In genomic region chr20:58039569-58040092, GRCh38 we compare ENCODE assay signal across 24 cellular contexts.
A peak's percentile ranks its signal among the peaks of the same experiment; 100 is the strongest.
DNase-seq lines count a peak whose midpoint lies in the region; ATAC-seq and TF ChIP-seq lines count a peak whose summit lies in the region.
"Had no signal": no experiment of that assay in that cellular context is flagged by ENCODE, and none has a peak within 500 bp of the region (broad histone marks: within the 10 kb centered on the region; RNA-seq: fewer than 3 reads in every experiment).

No MANE protein-coding gene starts in this region.

- H3K4ac ChIP-seq in neuronal stem cell (ENCODE audit: low read length) (no peak overlapping the region), mesenchymal stem cell (ENCODE audit: low read depth in 1 of 2, low read length in 2 of 2) (no peak overlapping the region)

- H2BK120ac ChIP-seq in neuronal stem cell (ENCODE audit: low read depth, low read length) (no peak overlapping the region), mesenchymal stem cell (ENCODE audit: low read depth, low read length) (no peak overlapping the region)

- H3K27ac Mint-ChIP-seq in activated naive CD4-positive, alpha-beta T cell treated with anti-CD3 and anti-CD28 coated beads, Interleukin-2, amount 50 U/mL, for 72 hours, result no peak overlapping the region
- H3K27ac Mint-ChIP-seq: activated CD4-positive, alpha-beta T cell treated with anti-CD3 and anti-CD28 coated beads for 36 hours; activated T-cell treated with anti-CD3 and anti-CD28 coated beads, Interleukin-2, amount 50 U/mL, for 72 hours; GM23338; natural killer cell treated with Interleukin-12 subunit alpha and Interleukin-12 subunit beta and Interleukin-15 and Interleukin-18, amount 100 ng/mL, for 72 hours had no signal

- H3K4me1 ChIP-seq in BE2C, result peaks cover 15% of the 10 kb centered on the region
- H3K4me1 ChIP-seq in neuronal stem cell (ENCODE audit: control insufficient read depth in 2 of 2, insufficient read depth in 1 of 2, low read depth in 1 of 2, low read length in 2 of 2), result peaks cover 0 to 10% of the 10 kb centered on the region in 2 donors
- H3K4me1 ChIP-seq in mesenchymal stem cell (ENCODE audit: control insufficient read depth, insufficient read depth, low read depth, low read length), result no peaks in the 10 kb centered on the region
- H3K4me1 ChIP-seq in foreskin keratinocyte, result no peaks in the 10 kb centered on the region
- H3K4me1 ChIP-seq: parathyroid adenoma had no signal

- H3K27ac ChIP-seq in neuronal stem cell (replicated peaks; ENCODE audit: low read length) (no peak overlapping the region), mesenchymal stem cell (ENCODE audit: low read length, poor library complexity, severe bottlenecking) (no peak overlapping the region), foreskin keratinocyte (no peak overlapping the region)
- H3K27ac ChIP-seq: BLaER1, parathyroid adenoma had no signal

- TF ChIP-seq CTCF in BE2C (IDR thresholded peaks at IDR 0.05; ENCODE audit: low read depth, low read length), result no peak
- TF ChIP-seq CTCF in foreskin keratinocyte (conservative IDR thresholded peaks at IDR 0.05), result no peak

- H3K4me2 ChIP-seq in neuronal stem cell (ENCODE audit: insufficient read depth, low read length, poor library complexity, severe bottlenecking), result no peak overlapping the region
- H3K4me2 ChIP-seq in mesenchymal stem cell (ENCODE audit: low read length, poor library complexity, severe bottlenecking), result no peak overlapping the region
- H3K4me2 ChIP-seq: BLaER1, GM23338 had no signal

- H3K79me1 ChIP-seq in neuronal stem cell (ENCODE audit: low read depth, low read length) (no peaks in the 10 kb centered on the region), mesenchymal stem cell (replicated peaks; ENCODE audit: low read length, poor library complexity, severe bottlenecking) (no peaks in the 10 kb centered on the region)

- H3K18ac ChIP-seq in neuronal stem cell (ENCODE audit: low read length), result peak overlapping the region; percentile 20
- H3K18ac ChIP-seq in mesenchymal stem cell (ENCODE audit: low read depth in 1 of 2, low read length in 2 of 2), result no peak overlapping the region

- ATAC-seq in GM18519 (IDR thresholded peaks at IDR 0.05; ENCODE audit: low FRiP score, unreplicated experiment) (no peak), foreskin keratinocyte (no peak)
- no peak for ATAC-seq in activated naive CD4-positive, alpha-beta T cell treated with anti-CD3 and anti-CD28 coated beads, Interleukin-2, amount 50 U/mL, for 72 hours
- ATAC-seq: activated CD4-positive, alpha-beta T cell treated with anti-CD3 and anti-CD28 coated beads for 36 hours; activated T-cell treated with anti-CD3 and anti-CD28 coated beads, Interleukin-2, amount 50 U/mL, for 72 hours; GM23338; Panc1 had no signal

- H2AK5ac ChIP-seq in neuronal stem cell (ENCODE audit: low read depth, low read length) (peak overlapping the region; percentile 48), mesenchymal stem cell (ENCODE audit: low read length, severe bottlenecking) (no peak overlapping the region)

- DNase-seq in BE2C (peak; percentile 83), RPMI7951 (ENCODE audit: low read depth) (peak; percentile 99), foreskin melanocyte (peak; percentile 83), neuronal stem cell (ENCODE audit: low spot score) (no peak), mesenchymal stem cell (no peak), foreskin keratinocyte (no peak)
- DNase-seq in activated naive CD4-positive, alpha-beta T cell treated with anti-CD3 and anti-CD28 coated beads, Interleukin-2, amount 50 U/mL, for 72 hours (ENCODE audit: low spot score in 2 of 2), result no peak
- DNase-seq: activated CD4-positive, alpha-beta T cell treated with anti-CD3 and anti-CD28 coated beads for 36 hours; activated naive CD4-positive, alpha-beta T cell treated with Interleukin-2 at 50 U/mL for 16 hours; activated T-cell treated with anti-CD3 and anti-CD28 coated beads, Interleukin-2, amount 50 U/mL, for 72 hours; COR-L47; cortex of kidney; DMS79; MM.1S; NCI-H1436; NCI-H510A treated with DMSO at 0.1 percent for 48 hours; NK-92 treated with Interleukin-12 subunit alpha and Interleukin-12 subunit beta, amount 100 ng/mL, for 24 hours; T-helper 2 cell had no signal

- WGBS in neuronal stem cell (ENCODE audit: extremely low coverage in 2 of 2, insufficient read length in 2 of 2, insufficient replicate concordance in 1 of 2), 2 donors, result no CpG with 5 or more reads among the region's 23 CpGs
- whole genome bisulfite sequencing in mesenchymal stem cell, result 86% methylated on average over 23 of the region's 23 CpGs

- H2BK12ac ChIP-seq in neuronal stem cell (ENCODE audit: low read length) (no peak overlapping the region), mesenchymal stem cell (ENCODE audit: low read length in 2 of 2) (no peak overlapping the region)

- H3K9ac ChIP-seq in neuronal stem cell (ENCODE audit: low read depth, low read length, poor library complexity) (no peak overlapping the region), mesenchymal stem cell (ENCODE audit: low read length) (no peak overlapping the region)
- H3K9ac ChIP-seq: BLaER1, parathyroid adenoma had no signal

- no peaks in the 10 kb centered on the region for H3K36me3 ChIP-seq in BE2C
- H3K36me3 ChIP-seq in neuronal stem cell (replicated peaks in 1 of 2; ENCODE audit: control insufficient read depth in 2 of 2, insufficient read depth in 2 of 2, low read length in 2 of 2), result no peaks in the 10 kb centered on the region
- H3K36me3 ChIP-seq in mesenchymal stem cell (ENCODE audit: control insufficient read depth in 1 of 2, insufficient read depth in 2 of 2, low read depth in 1 of 2, low read length in 2 of 2), result no peaks in the 10 kb centered on the region
- H3K36me3 ChIP-seq: BLaER1 had no signal

- H2AFZ ChIP-seq in neuronal stem cell (ENCODE audit: low read length) (no peak overlapping the region), mesenchymal stem cell (ENCODE audit: low read depth, low read length) (no peak overlapping the region)
- H2AFZ ChIP-seq: GM23338, parathyroid adenoma had no signal

- no peak overlapping the region for H3K23ac ChIP-seq in neuronal stem cell (ENCODE audit: low read depth, low read length, poor library complexity)
- H3K23ac ChIP-seq in mesenchymal stem cell (ENCODE audit: low read length in 2 of 2), result no peak overlapping the region

- H3K27me3 ChIP-seq in BE2C (no peaks in the 10 kb centered on the region), neuronal stem cell (ENCODE audit: control insufficient read depth in 3 of 3, insufficient read depth in 3 of 3, low read depth in 1 of 3, low read length in 3 of 3) (peaks cover 0 to 3% (median 0%) of the 10 kb centered on the region in 3 experiments), mesenchymal stem cell (ENCODE audit: control insufficient read depth in 1 of 2, insufficient read depth in 1 of 2, low read length in 2 of 2) (peaks cover 0 to 78% of the 10 kb centered on the region in 2 experiments), foreskin keratinocyte (peaks cover 73% of the 10 kb centered on the region)
- H3K27me3 ChIP-seq: BLaER1 had no signal

- no peak overlapping the region for H2BK15ac ChIP-seq in neuronal stem cell (ENCODE audit: low read length)
- H2BK15ac ChIP-seq in mesenchymal stem cell (ENCODE audit: low read depth, poor library complexity, severe bottlenecking), result no peak overlapping the region

- H3K14ac ChIP-seq in neuronal stem cell (ENCODE audit: low read length) (no peak overlapping the region), mesenchymal stem cell (ENCODE audit: low read length in 2 of 2) (no peak overlapping the region)

- H3K4me3 ChIP-seq in BE2C (ENCODE audit: low read depth, low read length) (peak overlapping the region; percentile 4; the same call in 1 of the 2 replicates), neuronal stem cell (ENCODE audit: low read length in 2 of 2) (no peak overlapping the region), mesenchymal stem cell (ENCODE audit: insufficient read depth in 1 of 2, low read depth in 1 of 2, low read length in 2 of 2) (no peak overlapping the region)
- H3K4me3 ChIP-seq: BLaER1, GM23338 had no signal

- no peaks in the 10 kb centered on the region for H3K36me3 Mint-ChIP-seq in activated naive CD4-positive, alpha-beta T cell treated with anti-CD3 and anti-CD28 coated beads, Interleukin-2, amount 50 U/mL, for 72 hours
- H3K36me3 Mint-ChIP-seq: natural killer cell treated with Interleukin-12 subunit alpha and Interleukin-12 subunit beta and Interleukin-15 and Interleukin-18, amount 100 ng/mL, for 72 hours had no signal

- H4K91ac ChIP-seq in neuronal stem cell (ENCODE audit: low read depth, low read length, poor library complexity) (no peak overlapping the region), mesenchymal stem cell (ENCODE audit: low read length) (no peak overlapping the region)

- H3K9me3 ChIP-seq in BE2C (no peaks in the 10 kb centered on the region), neuronal stem cell (replicated peaks in 1 of 2; ENCODE audit: control insufficient read depth in 2 of 2, insufficient read depth in 1 of 2, low read depth in 1 of 2, low read length in 2 of 2) (no peaks in the 10 kb centered on the region), mesenchymal stem cell (ENCODE audit: control insufficient read depth, low read length) (no peaks in the 10 kb centered on the region)
- H3K9me3 ChIP-seq: BLaER1 had no signal

- H2BK5ac ChIP-seq in neuronal stem cell (ENCODE audit: low read length) (no peak overlapping the region), mesenchymal stem cell (ENCODE audit: low read depth, low read length, poor library complexity, severe bottlenecking) (no peak overlapping the region)

- H4K8ac ChIP-seq in neuronal stem cell (ENCODE audit: low read depth, low read length), result no peak overlapping the region
- no peak overlapping the region for H4K8ac ChIP-seq in mesenchymal stem cell (ENCODE audit: low read length)

- no peaks in the 10 kb centered on the region for H3K9me3 Mint-ChIP-seq in activated naive CD4-positive, alpha-beta T cell treated with anti-CD3 and anti-CD28 coated beads, Interleukin-2, amount 50 U/mL, for 72 hours
- H3K9me3 Mint-ChIP-seq: activated T-cell treated with anti-CD3 and anti-CD28 coated beads, Interleukin-2, amount 50 U/mL, for 72 hours; natural killer cell treated with Interleukin-12 subunit alpha and Interleukin-12 subunit beta and Interleukin-15 and Interleukin-18, amount 100 ng/mL, for 72 hours had no signal

Comparison
In these comparisons a context has a peak if more than half of its experiments do, and no peak if none do; other contexts are left out.
1. DNase-seq: peak in BE2C (single experiment), RPMI7951 (single experiment) and foreskin melanocyte (single experiment); none in neuronal stem cell (single experiment), mesenchymal stem cell (single experiment), foreskin keratinocyte (0 of 2) and activated naive CD4-positive, alpha-beta T cell treated with anti-CD3 and anti-CD28 coated beads, Interleukin-2, amount 50 U/mL, for 72 hours (0 of 2).